ENCODE assay signal across 8 cellular contexts in the genomic region with DNA sequence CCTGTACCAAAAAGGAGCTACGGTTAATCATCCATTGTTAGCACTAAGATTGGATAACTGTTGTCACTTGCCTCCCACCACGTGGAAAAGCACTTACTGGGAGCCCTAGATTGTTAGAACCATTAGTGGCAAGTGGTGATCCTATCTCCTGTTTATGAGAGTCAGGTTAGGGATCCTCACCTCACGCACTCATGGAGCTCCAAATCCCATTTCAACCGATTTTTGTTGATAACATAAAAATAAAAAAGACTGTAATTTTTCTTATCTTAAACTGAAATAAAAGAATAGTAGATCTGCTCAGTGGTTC. TPM values are rescaled to one million over a fixed set of nuclear protein-coding genes. Genes with fewer than 3 reads are reported as not detected.
DNase-seq lines count a peak whose midpoint lies in the region; ATAC-seq and TF ChIP-seq lines count a peak whose summit lies in the region.

No MANE protein-coding gene starts in this region.

- no peak for TF ChIP-seq POLR2A in tibial nerve (IDR thresholded peaks at IDR 0.05)

- no peak for TF ChIP-seq EP300 in tibial nerve (IDR thresholded peaks at IDR 0.05)

- POLR2A ChIA-PET in activated naive CD8-positive, alpha-beta T cell treated with anti-CD3 and anti-CD28 coated beads, Interleukin-2, amount 10 ng/mL, durations not matched to agents 7 days and 5 days (lab: Charles Lee): interaction anchor here (1.6 to 2.0 kb wide), 2 partner anchors 13 to 18 kb away, joined by 7 to 9 read pairs; a partner anchor contains a TSS

- peak overlapping the region in 1 of 2 donors; percentile 97 for H3K27ac ChIP-seq in left lung
- H3K27ac ChIP-seq in tibial nerve: peak overlapping the region in 2 of 4 donors; percentile 93 to 99

- H3K27ac Mint-ChIP-seq in activated naive CD4-positive, alpha-beta T cell treated with anti-CD3 and anti-CD28 coated beads for 36 hours: peak overlapping the region; percentile 99
- peak overlapping the region; percentile 95 for H3K27ac Mint-ChIP-seq in activated naive CD8-positive, alpha-beta T cell treated with anti-CD3 and anti-CD28 coated beads, Interleukin-2, amount 10 ng/mL, durations not matched to agents 7 days and 5 days

- no peak for TF ChIP-seq CTCF in left lung (IDR thresholded peaks at IDR 0.05)
- no peak for TF ChIP-seq CTCF in tibial nerve (IDR thresholded peaks at IDR 0.05)

- intact Hi-C loops in activated naive CD4-positive, alpha-beta T cell treated with anti-CD3 and anti-CD28 coated beads for 36 hours (cut with micrococcal nuclease): loop anchor here (5.0 to 10.0 kb wide), 3 partner anchors 560 to 1588 kb away; a partner anchor contains a TSS
- intact Hi-C loops in left lung (cut with DNase I): no loop called here

- ATAC-seq in activated naive CD8-positive, alpha-beta T cell treated with anti-CD3 and anti-CD28 coated beads, Interleukin-2, amount 10 ng/mL, durations not matched to agents 7 days and 5 days (ENCODE audit: low read depth): no peak
- no peak for ATAC-seq in left lung
- no peak for ATAC-seq in HG02588 (IDR thresholded peaks at IDR 0.05; ENCODE audit: unreplicated experiment)

- no peaks in the 10 kb centered on the region for H3K9me3 ChIP-seq in left lung
- no peaks in the 10 kb centered on the region for H3K9me3 ChIP-seq in tibial nerve

- H3K36me3 ChIP-seq in left lung (peaks cover 0 to 14% of the 10 kb centered on the region in 2 donors), tibial nerve (peaks cover 0 to 23% (median 0%) of the 10 kb centered on the region in 3 donors)

- peaks cover 8 to 45% of the 10 kb centered on the region in 2 donors for H3K4me1 ChIP-seq in left lung
- H3K4me1 ChIP-seq in tibial nerve: peaks cover 4 to 42% (median 24%) of the 10 kb centered on the region in 4 donors

- no peak for DNase-seq in activated naive CD4-positive, alpha-beta T cell treated with anti-CD3 and anti-CD28 coated beads for 36 hours
- DNase-seq in activated naive CD4-positive, alpha-beta T cell (lab: John Stamatoyannopoulos, UW): no peak
- DNase-seq in activated naive CD8-positive, alpha-beta T cell treated with anti-CD3 and anti-CD28 coated beads, Interleukin-2, amount 10 ng/mL, durations not matched to agents 7 days and 5 days: no peak
- DNase-seq in left lung: no peak
- no peak for DNase-seq in tibial nerve (ENCODE audit: low spot score in 2 of 2)
- DNase-seq in ecto neural progenitor cell (ENCODE audit: low spot score): no peak
- DNase-seq in ureter (ENCODE audit: low spot score): no peak

- H3K4me1 Mint-ChIP-seq in activated naive CD4-positive, alpha-beta T cell treated with anti-CD3 and anti-CD28 coated beads for 36 hours (ENCODE audit: low read depth): peaks cover 29% of the 10 kb centered on the region
- peaks cover 22% of the 10 kb centered on the region for H3K4me1 Mint-ChIP-seq in activated naive CD8-positive, alpha-beta T cell treated with anti-CD3 and anti-CD28 coated beads, Interleukin-2, amount 10 ng/mL, durations not matched to agents 7 days and 5 days

- peaks cover 28% of the 10 kb centered on the region for H3K36me3 Mint-ChIP-seq in activated naive CD4-positive, alpha-beta T cell treated with anti-CD3 and anti-CD28 coated beads for 36 hours (ENCODE audit: low read depth)
- peaks cover 18% of the 10 kb centered on the region for H3K36me3 Mint-ChIP-seq in activated naive CD8-positive, alpha-beta T cell treated with anti-CD3 and anti-CD28 coated beads, Interleukin-2, amount 10 ng/mL, durations not matched to agents 7 days and 5 days

- peak overlapping the region; percentile 62 to 92 for H3K4me3 ChIP-seq in left lung
- H3K4me3 ChIP-seq in tibial nerve: peak overlapping the region; percentile 76 to 98 (median 94)

- H3K27me3 ChIP-seq in left lung: no peaks in the 10 kb centered on the region
- no peaks in the 10 kb centered on the region for H3K27me3 ChIP-seq in tibial nerve

- no peaks in the 10 kb centered on the region for H3K9me3 Mint-ChIP-seq in activated naive CD4-positive, alpha-beta T cell treated with anti-CD3 and anti-CD28 coated beads for 36 hours
- no peaks in the 10 kb centered on the region for H3K9me3 Mint-ChIP-seq in activated naive CD8-positive, alpha-beta T cell treated with anti-CD3 and anti-CD28 coated beads, Interleukin-2, amount 10 ng/mL, durations not matched to agents 7 days and 5 days

- H3K4me3 Mint-ChIP-seq in activated naive CD4-positive, alpha-beta T cell treated with anti-CD3 and anti-CD28 coated beads for 36 hours: peak overlapping the region; percentile 97
- H3K4me3 Mint-ChIP-seq in activated naive CD8-positive, alpha-beta T cell treated with anti-CD3 and anti-CD28 coated beads, Interleukin-2, amount 10 ng/mL, durations not matched to agents 7 days and 5 days: peak overlapping the region; percentile 94

- H3K27me3 Mint-ChIP-seq in activated naive CD4-positive, alpha-beta T cell treated with anti-CD3 and anti-CD28 coated beads for 36 hours (ENCODE audit: low read depth): no peaks in the 10 kb centered on the region
- no peaks in the 10 kb centered on the region for H3K27me3 Mint-ChIP-seq in activated naive CD8-positive, alpha-beta T cell treated with anti-CD3 and anti-CD28 coated beads, Interleukin-2, amount 10 ng/mL, durations not matched to agents 7 days and 5 days

- CTCF ChIA-PET in activated naive CD4-positive, alpha-beta T cell treated with anti-CD3 and anti-CD28 coated beads for 36 hours (lab: Charles Lee): interaction anchor here (6.1 kb wide), 1 partner anchor 17 kb away, joined by 35 read pairs; a partner anchor contains a TSS

- WGBS in tibial nerve, 2 donors: 14 to 22% methylated on average over 4 of the region's 4 CpGs

RNA-seq across cellular contexts. Expression of a gene that starts 1.0 kb away (rescaled TPM):
- total RNA-seq in activated naive CD4-positive, alpha-beta T cell treated with anti-CD3 and anti-CD28 coated beads for 36 hours: 10 to 100 TPM; 36.4 to 39.4 TPM
- total RNA-seq in activated naive CD8-positive, alpha-beta T cell treated with anti-CD3 and anti-CD28 coated beads, Interleukin-2, amount 10 ng/mL, durations not matched to agents 7 days and 5 days: 10 to 100 TPM; 43.3 to 50.2 TPM
- total RNA-seq in left lung (10 to 100 TPM; 25.4 to 36.7 TPM), tibial nerve (10 to 100 TPM; 15.0 to 23.0 (median 19.9) TPM), ureter (47.8 TPM)

RNA-seq across cellular contexts. Expression of a gene that starts 17.6 kb away (rescaled TPM):
- total RNA-seq in activated naive CD4-positive, alpha-beta T cell treated with anti-CD3 and anti-CD28 coated beads for 36 hours: 10 to 100 TPM; 30.8 to 31.3 TPM
- 10 to 100 TPM; 35.3 to 36.2 TPM for total RNA-seq in activated naive CD8-positive, alpha-beta T cell treated with anti-CD3 and anti-CD28 coated beads, Interleukin-2, amount 10 ng/mL, durations not matched to agents 7 days and 5 days
- total RNA-seq in left lung (10 to 100 TPM; 26.1 to 30.3 TPM), tibial nerve (10 to 100 TPM; 18.8 to 24.9 (median 23.9) TPM), ureter (48.5 TPM)
